In the genomic region with DNA sequence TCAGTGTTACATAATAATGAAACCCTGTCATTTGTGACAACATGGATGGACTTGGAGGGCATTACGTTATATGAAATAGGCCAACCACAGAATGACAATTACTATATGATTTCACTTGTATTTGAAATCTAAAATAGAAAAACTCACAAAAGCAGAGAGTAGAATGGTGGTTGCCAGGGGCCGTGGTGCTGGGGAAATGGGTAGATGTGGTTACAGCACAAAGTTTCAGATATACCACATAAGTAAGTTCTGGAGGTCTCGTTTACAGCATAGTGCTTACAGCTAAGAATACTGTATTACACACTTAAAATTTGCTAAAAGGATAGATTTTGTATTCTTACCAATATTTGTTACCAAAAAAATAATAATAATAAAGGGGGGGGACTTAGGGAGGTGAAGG, we compare ENCODE assay signal across 9 cellular contexts. TPM values are rescaled to one million over a fixed set of nuclear protein-coding genes. Genes with fewer than 3 reads are reported as not detected.
"Had no signal": no experiment of that assay in that cellular context is flagged by ENCODE, and none has a peak within 500 bp of the region (broad histone marks: within the 10 kb centered on the region; RNA-seq: fewer than 3 reads in every experiment).

No MANE protein-coding gene starts in this region.

RNA-seq across cellular contexts. Expression of a gene that starts 3.3 kb away (rescaled TPM):
- total RNA-seq: LHCN-M2, MCF 10A, OCI-LY7, PC-9, Right ventricle myocardium inferior, RPMI7951, SJCRH30, SK-MEL-5, T-cell had no signal

RNA-seq across cellular contexts. Expression of a gene that starts 48.6 kb away (rescaled TPM):
- total RNA-seq: LHCN-M2, MCF 10A, OCI-LY7, PC-9, Right ventricle myocardium inferior, RPMI7951, SJCRH30, SK-MEL-5, T-cell had no signal
